ENCODE assay signal across 8 cellular contexts in the genomic region with DNA sequence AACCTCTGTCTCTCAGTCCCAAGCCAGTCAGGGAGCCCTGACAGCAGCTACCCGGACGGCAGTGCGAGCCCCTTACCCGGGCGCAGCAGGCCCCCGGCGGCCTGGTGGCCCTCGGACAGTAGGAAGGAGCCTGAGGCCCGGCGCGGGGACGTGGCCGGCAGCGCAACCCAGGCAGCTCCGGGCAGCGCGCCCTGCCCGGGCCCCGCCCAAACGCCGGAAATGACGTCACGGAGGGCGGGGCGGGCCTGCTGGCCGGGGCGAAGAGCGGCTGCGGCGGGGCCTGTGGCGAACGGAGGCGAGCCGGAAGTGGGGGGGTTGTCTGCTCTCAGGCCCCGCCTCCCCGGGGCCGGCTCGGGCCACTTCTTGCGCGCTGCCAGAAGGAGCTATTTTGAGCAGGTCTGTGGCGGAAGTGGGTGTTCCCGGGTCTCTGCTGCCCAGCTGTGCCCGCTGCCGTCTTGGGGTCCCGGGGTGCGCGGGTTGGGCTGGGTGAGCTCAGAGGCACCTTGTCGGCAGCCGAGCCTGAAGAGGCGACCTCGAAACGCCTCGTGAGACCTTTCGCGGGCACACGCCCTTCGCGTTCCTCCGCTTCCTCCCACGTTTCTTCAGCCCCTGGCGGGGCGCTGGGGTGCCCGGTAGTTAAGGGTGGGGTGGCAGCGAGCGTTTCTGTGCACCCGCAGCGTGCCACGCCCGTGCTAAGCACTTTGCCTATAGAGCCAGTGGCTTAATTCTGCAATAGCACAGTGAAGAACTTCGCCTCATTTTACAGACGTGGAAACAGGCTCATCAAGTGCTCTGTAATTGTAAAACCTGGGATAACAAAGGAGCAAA. TPM values are rescaled to one million over a fixed set of nuclear protein-coding genes. Genes with fewer than 3 reads are reported as not detected.
DNase-seq lines count a peak whose midpoint lies in the region; ATAC-seq and TF ChIP-seq lines count a peak whose summit lies in the region.

Gene C11orf24 (minus strand): TSS at position 193 of the 828 bp plus-strand sequence. CDS start 8,206 bp downstream, outside the sequence.

- H3K9me3 Mint-ChIP-seq in T-cell (no peaks in the 10 kb centered on the region), type B pancreatic cell (no peaks in the 10 kb centered on the region)

- peaks cover 8 to 43% (median 31%) of the 10 kb centered on the region in 12 donors for H3K4me1 ChIP-seq in heart left ventricle

- peak within 1 kb of the TSS; percentile 52 to 95 (median 82) for H3K4me3 ChIP-seq in heart left ventricle

- intact Hi-C loops in heart left ventricle (cut with DNase I) = loop anchor here in 4 of 10 donors (1.0 to 5.0 kb wide), 3 partner anchors 25 to 110 kb away; partner anchors contain the start of gene KMT5B (in 1 of the 4)
- intact Hi-C loops in posterior cingulate gyrus (cut with DNase I) = no loop called here

- 0 to 1% (median 1%) methylated on average over 61 to 71 of the region's 71 CpGs for WGBS in adipose tissue, 3 donors
- WGBS in heart left ventricle, 4 donors = 0 to 1% (median 1%) methylated on average over 36 to 71 of the region's 71 CpGs

- no peaks in the 10 kb centered on the region for H3K9me3 ChIP-seq in heart left ventricle

- POLR2A ChIA-PET in T-cell (lab: Charles Lee) = no interaction called here

- peak within 1 kb of the TSS; percentile 92 for H3K27ac ChIP-seq in adipose tissue (ENCODE audit: low read depth, low read length)
- H3K27ac ChIP-seq in heart left ventricle = peak within 1 kb of the TSS; percentile 85 to 99 (median 96)

- H3K4me1 Mint-ChIP-seq in T-cell = peaks cover 29 to 42% (median 39%) of the 10 kb centered on the region in 3 donors
- peaks cover 32% of the 10 kb centered on the region for H3K4me1 Mint-ChIP-seq in type B pancreatic cell (ENCODE audit: unreplicated experiment)

- H3K36me3 Mint-ChIP-seq in T-cell (peaks cover 5% of the 10 kb centered on the region), type B pancreatic cell (peaks cover 10% of the 10 kb centered on the region)

- ATAC-seq in HG02852 (IDR thresholded peaks at IDR 0.05; ENCODE audit: unreplicated experiment) (peak; percentile 72), T-cell (replicated peaks in 1 of 4) (peak; percentile 93 to 95 (median 94)), heart left ventricle (peak; percentile 94 to 98 (median 97))

- no peak for TF ChIP-seq CTCF in GM13976 (IDR thresholded peaks at IDR 0.05; ENCODE audit: borderline replicate concordance, control extremely low read depth, extremely low read depth, insufficient read depth, missing control alignments)
- TF ChIP-seq CTCF in heart left ventricle (IDR thresholded peaks at IDR 0.05) = no peak
- no peak for TF ChIP-seq CTCF in type B pancreatic cell (conservative IDR thresholded peaks at IDR 0.05)

- TF ChIP-seq POLR2A in heart left ventricle (IDR thresholded peaks at IDR 0.05) = peak in 1 of 2 donors; percentile 88

- no peaks in the 10 kb centered on the region for H3K27me3 Mint-ChIP-seq in T-cell
- H3K27me3 Mint-ChIP-seq in type B pancreatic cell = no peaks in the 10 kb centered on the region

- peaks cover 0 to 15% (median 11%) of the 10 kb centered on the region in 9 donors for H3K36me3 ChIP-seq in heart left ventricle

- peak; percentile 99 for DNase-seq in GM13976 (ENCODE audit: low spot score)
- DNase-seq in NCI-H146 (lab: John Stamatoyannopoulos, UW) = peak; percentile 94
- peak; percentile 76 to 94 (median 88) for DNase-seq in T-cell
- peak; percentile 96 to 99 (median 96) for DNase-seq in heart left ventricle
- DNase-seq in posterior cingulate gyrus = peak; percentile 89 to 99 (median 94)
- peak; percentile 97 for DNase-seq in type B pancreatic cell (ENCODE audit: extremely low spot score, unreplicated experiment)

- CTCF ChIA-PET in T-cell (lab: Charles Lee) = interaction anchor here in 1 of 2 donors (0.6 to 1.0 kb wide), 3 partner anchors 24 to 28 kb away, joined by 3 to 4 read pairs (median 3); no protein-coding TSS in a partner anchor

- H3K4me3 Mint-ChIP-seq in T-cell (peak within 1 kb of the TSS; percentile 84 to 98 (median 95)), type B pancreatic cell (peak within 1 kb of the TSS; percentile 99)

- no peaks in the 10 kb centered on the region for H3K27me3 ChIP-seq in heart left ventricle

- in situ Hi-C loops in GM13976 (cut with MboI; ENCODE audit: low sequenced_read_pairs, unreplicated experiment) = no loop called here

- H3K27ac Mint-ChIP-seq in T-cell = peak within 1 kb of the TSS; percentile 97 to 98
- H3K27ac Mint-ChIP-seq in type B pancreatic cell = peak within 1 kb of the TSS; percentile 99

RNA-seq across cellular contexts. Expression of gene C11orf24, which starts in this region (rescaled TPM):
- 10 to 100 TPM in 4 of 5 donors, 1 to 10 TPM in 1; 9.5 to 25.3 (median 21.4) TPM for total RNA-seq in T-cell
- 10 to 100 TPM; 14.4 to 23.4 (median 16.8) TPM for polyA plus RNA-seq in adipose tissue
- total RNA-seq in heart left ventricle = 10 to 100 TPM; 17.6 to 47.1 (median 31.6) TPM
- polyA plus RNA-seq in heart left ventricle = 10 to 100 TPM; 33.6 to 60.5 TPM
- total RNA-seq in type B pancreatic cell (ENCODE audit: low replicate concordance) = 45.4 and 46.4 TPM in 2 replicates

Comparison
In these comparisons a context has a peak if more than half of its experiments do, and no peak if none do; other contexts are left out.
1. Peak in every context shown above with its lines: DNase-seq, ATAC-seq, H3K4me3 ChIP-seq and H3K27ac ChIP-seq.